Comparison of ENCODE assay signal across 14 cellular contexts in genomic region chr14:69619007-69619406, GRCh38. TPM values are rescaled to one million over a fixed set of nuclear protein-coding genes. Genes with fewer than 3 reads are reported as not detected.
DNase-seq lines count a peak whose midpoint lies in the region; ATAC-seq and TF ChIP-seq lines count a peak whose summit lies in the region.
"Had no signal": no experiment of that assay in that cellular context is flagged by ENCODE, and none has a peak within 500 bp of the region (broad histone marks: within the 10 kb centered on the region; RNA-seq: fewer than 3 reads in every experiment).

No MANE protein-coding gene starts in this region.

- ATAC-seq in stimulated activated effector memory CD8-positive, alpha-beta T cell treated with anti-CD3 and anti-CD28 coated beads, Interleukin-12 subunit alpha, Interleukin-12 subunit beta, amount 100 ng/mL, for 72 hours: no peak
- ATAC-seq in HG03139 (IDR thresholded peaks at IDR 0.05; ENCODE audit: unreplicated experiment): no peak
- ATAC-seq: K562, sciatic nerve had no signal

- peak overlapping the region; percentile 85 for H3K4me3 Mint-ChIP-seq in stimulated activated effector memory CD8-positive, alpha-beta T cell treated with anti-CD3 and anti-CD28 coated beads, Interleukin-12 subunit alpha, Interleukin-12 subunit beta, amount 100 ng/mL, for 72 hours

- no peaks in the 10 kb centered on the region for H3K27me3 ChIP-seq in SU-DHL-6 (ENCODE audit: low read length)
- H3K27me3 ChIP-seq: hepatocyte had no signal

- peak overlapping the region; percentile 88 for H3K27ac Mint-ChIP-seq in stimulated activated effector memory CD8-positive, alpha-beta T cell treated with anti-CD3 and anti-CD28 coated beads, Interleukin-12 subunit alpha, Interleukin-12 subunit beta, amount 100 ng/mL, for 72 hours

- peak overlapping the region; percentile 12; the same call in 1 of the 2 replicates for H3K27ac ChIP-seq in SU-DHL-6 (ENCODE audit: low read depth, low read length)
- H3K27ac ChIP-seq: hepatocyte had no signal

- peaks cover 21% of the 10 kb centered on the region for H3F3A ChIP-seq in SU-DHL-6 (ENCODE audit: insufficient read depth)

- DNase-seq in G401 (ENCODE audit: low spot score) (peak; percentile 19), epithelial cell of esophagus (ENCODE audit: low read depth) (peak; percentile 15), NCI-H1694 (lab: John Stamatoyannopoulos, UW) (no peak), SW480 (ENCODE audit: low spot score) (no peak)
- DNase-seq in stimulated activated effector memory CD8-positive, alpha-beta T cell treated with anti-CD3 and anti-CD28 coated beads, Interleukin-12 subunit alpha, Interleukin-12 subunit beta, amount 100 ng/mL, for 72 hours (ENCODE audit: low spot score in 2 of 2): no peak
- DNase-seq: DMS79 treated with DMSO at 0.1 percent for 48 hours, NCI-H2227 treated with DMSO at 0.1 percent for 48 hours, SHP77 had no signal

- H3K36me3 Mint-ChIP-seq in stimulated activated effector memory CD8-positive, alpha-beta T cell treated with anti-CD3 and anti-CD28 coated beads, Interleukin-12 subunit alpha, Interleukin-12 subunit beta, amount 100 ng/mL, for 72 hours: peaks cover 62% of the 10 kb centered on the region

- H3K4me2 ChIP-seq in SU-DHL-6 (ENCODE audit: low read depth, low read length, poor library complexity, severe bottlenecking): peak overlapping the region; percentile 24
- H3K4me2 ChIP-seq: hepatocyte had no signal

- H3K4me3 ChIP-seq in SU-DHL-6 (ENCODE audit: insufficient read depth, low read length, poor library complexity, severe bottlenecking): no peak overlapping the region
- H3K4me3 ChIP-seq in epithelial cell of esophagus (ENCODE audit: low read length): no peak overlapping the region
- H3K4me3 ChIP-seq: hepatocyte, K562 had no signal

- H3K79me2 ChIP-seq in SU-DHL-6 (ENCODE audit: insufficient read depth, low read length): peaks cover 84% of the 10 kb centered on the region

- peaks cover 5% of the 10 kb centered on the region; the same call in 1 of the 2 replicates for H3K36me3 ChIP-seq in SU-DHL-6 (ENCODE audit: low read length)

- H3K9me3 Mint-ChIP-seq in stimulated activated effector memory CD8-positive, alpha-beta T cell treated with anti-CD3 and anti-CD28 coated beads, Interleukin-12 subunit alpha, Interleukin-12 subunit beta, amount 100 ng/mL, for 72 hours: no peaks in the 10 kb centered on the region

- no peaks in the 10 kb centered on the region for H3K9me3 ChIP-seq in SU-DHL-6 (ENCODE audit: insufficient read depth, low read length)

- H3K4me1 Mint-ChIP-seq in stimulated activated effector memory CD8-positive, alpha-beta T cell treated with anti-CD3 and anti-CD28 coated beads, Interleukin-12 subunit alpha, Interleukin-12 subunit beta, amount 100 ng/mL, for 72 hours: peaks cover 94% of the 10 kb centered on the region

- H3K9ac ChIP-seq in SU-DHL-6 (ENCODE audit: low read length): no peak overlapping the region

- peaks cover 19% of the 10 kb centered on the region; the same call in 1 of the 2 replicates for H4K20me1 ChIP-seq in SU-DHL-6 (ENCODE audit: low read depth, low read length)

- TF ChIP-seq CTCF in SU-DHL-6 (IDR thresholded peaks at IDR 0.05; ENCODE audit: insufficient read depth, low read length, poor library complexity, severe bottlenecking): no peak
- no peak for TF ChIP-seq CTCF in epithelial cell of esophagus (IDR thresholded peaks at IDR 0.05; ENCODE audit: insufficient read depth, low read depth, low read length, missing control alignments)

- H3K9me2 ChIP-seq in SU-DHL-6 (replicated peaks; ENCODE audit: insufficient read depth, low read length): no peaks in the 10 kb centered on the region

- H2AFZ ChIP-seq in SU-DHL-6 (ENCODE audit: low read depth, low read length, severe bottlenecking): no peak overlapping the region
- H2AFZ ChIP-seq: hepatocyte had no signal

- in situ Hi-C loops in G401 (cut with HindIII; ENCODE audit: low sequenced_read_pairs): no loop called here

RNA-seq across cellular contexts. Expression of gene SUSD6, which starts 7.6 kb away (rescaled TPM):
- total RNA-seq in G401 (2014; rRNA removed; shearing (Covaris generic)): 1.4 and 1.5 TPM in 2 replicates

RNA-seq across cellular contexts. Expression of gene CCDC177, which starts 44.3 kb away (rescaled TPM):
- total RNA-seq in G401 (2014; rRNA removed; shearing (Covaris generic)): 0.75 TPM in 1 of 2 replicates, not detected in the other
- total RNA-seq: K562, mucosa of gallbladder, sciatic nerve had no signal

Comparison
In these comparisons a context has a peak if more than half of its experiments do, and no peak if none do; other contexts are left out.
1. DNase-seq: peak in G401 (single experiment) and epithelial cell of esophagus (single experiment); none in stimulated activated effector memory CD8-positive, alpha-beta T cell treated with anti-CD3 and anti-CD28 coated beads, Interleukin-12 subunit alpha, Interleukin-12 subunit beta, amount 100 ng/mL, for 72 hours (0 of 2), NCI-H1694 (single experiment) and SW480 (single experiment).